21 cellular contexts compared by ENCODE assay signal in genomic region chr7:140022582-140023211, GRCh38. TPM values are rescaled to one million over a fixed set of nuclear protein-coding genes. Genes with fewer than 3 reads are reported as not detected.
A peak's percentile ranks its signal among the peaks of the same experiment; 100 is the strongest.
DNase-seq lines count a peak whose midpoint lies in the region; ATAC-seq, FAIRE-seq and TF ChIP-seq lines count a peak whose summit lies in the region.
"Had no signal": no experiment of that assay in that cellular context is flagged by ENCODE, and none has a peak within 500 bp of the region (broad histone marks: within the 10 kb centered on the region; RNA-seq: fewer than 3 reads in every experiment).

No MANE protein-coding gene starts in this region.

- no peaks in the 10 kb centered on the region for H3K9me2 ChIP-seq in PC-3 (replicated peaks; ENCODE audit: low read length)

- CTCF ChIA-PET in PC-3 (lab: Charles Lee): no interaction called here

- H3K4me1 Mint-ChIP-seq in T-helper 17 cell (peaks cover 13% of the 10 kb centered on the region), endothelial cell (ENCODE audit: unreplicated experiment) (peaks cover 3% of the 10 kb centered on the region)
- H3K4me1 Mint-ChIP-seq: CD14-positive monocyte had no signal

- H3K27me3 ChIP-seq in pancreas (no peaks in the 10 kb centered on the region), PC-3 (ENCODE audit: low read length) (no peaks in the 10 kb centered on the region), esophagus squamous epithelium (no peaks in the 10 kb centered on the region)
- H3K27me3 ChIP-seq: suprapubic skin had no signal

- H3K4me1 ChIP-seq in pancreas (no peaks in the 10 kb centered on the region), PC-3 (ENCODE audit: insufficient read depth, low read length) (no peaks in the 10 kb centered on the region), esophagus squamous epithelium (no peaks in the 10 kb centered on the region)
- H3K4me1 ChIP-seq: parathyroid adenoma, suprapubic skin had no signal

- H2AFZ ChIP-seq in PC-3 (ENCODE audit: low read length): no peak overlapping the region
- H2AFZ ChIP-seq: GM23248, parathyroid adenoma had no signal

- no peaks in the 10 kb centered on the region for H3K9me3 Mint-ChIP-seq in endothelial cell (ENCODE audit: unreplicated experiment)
- H3K9me3 Mint-ChIP-seq: CD14-positive monocyte; naive thymus-derived CD8-positive, alpha-beta T cell had no signal

- no peaks in the 10 kb centered on the region for H3F3A ChIP-seq in PC-3 (ENCODE audit: low read length, unreplicated experiment)

- H3K79me2 ChIP-seq in PC-3 (ENCODE audit: low read length): no peaks in the 10 kb centered on the region
- H3K79me2 ChIP-seq: parathyroid adenoma had no signal

- POLR2A ChIA-PET in PC-3 (lab: Charles Lee; ENCODE audit: unreplicated experiment): no interaction called here

- no peaks in the 10 kb centered on the region for H4K20me1 ChIP-seq in PC-3 (ENCODE audit: low read length)

- DNase-seq in LHCN-M2 (ENCODE audit: low read depth) (peak; percentile 51), T-helper 17 cell (no peak), endothelial cell (ENCODE audit: low spot score) (no peak), pancreas (peak in 2 of 6 donors; percentile 42 to 45), PC-3 (no peak), esophagus squamous epithelium (lab: John Stamatoyannopoulos, UW) (no peak), glomerular visceral epithelial cell (ENCODE audit: extremely low spot score) (no peak)
- DNase-seq: activated CD8-positive, alpha-beta T cell treated with anti-CD3 and anti-CD28 coated beads, Interleukin-2, amount 10 ng/mL, durations not matched to agents 7 days and 5 days; activated naive CD4-positive, alpha-beta T cell treated with Interleukin-2 at 50 U/mL for 16 hours; activated T-cell treated with anti-CD3 and anti-CD28 coated beads, Interleukin-2, amount 50 U/mL, for 1 hour; cerebellar nuclear complex; GM23248; naive thymus-derived CD8-positive, alpha-beta T cell; NCI-H1105 treated with DMSO at 0.1 percent for 48 hours; NCI-H524 treated with DMSO at 0.1 percent for 48 hours had no signal

- intact Hi-C loops in pancreas (cut with DNase I): no loop called here
- intact Hi-C loops in PC-3 (cut with micrococcal nuclease): no loop called here
- intact Hi-C loops in esophagus squamous epithelium (cut with DNase I): no loop called here

- H3K36me3 Mint-ChIP-seq in T-helper 17 cell (ENCODE audit: low read depth) (peaks cover 7% of the 10 kb centered on the region), endothelial cell (ENCODE audit: low read depth, unreplicated experiment) (peaks cover 23% of the 10 kb centered on the region)

- H3K4me3 Mint-ChIP-seq in T-helper 17 cell (no peak overlapping the region), endothelial cell (ENCODE audit: unreplicated experiment) (peak overlapping the region; percentile 43)
- H3K4me3 Mint-ChIP-seq: activated CD8-positive, alpha-beta T cell treated with anti-CD3 and anti-CD28 coated beads, Interleukin-2, amount 10 ng/mL, durations not matched to agents 7 days and 5 days; CD14-positive monocyte; naive thymus-derived CD8-positive, alpha-beta T cell had no signal

- TF ChIP-seq CTCF in endothelial cell (IDR thresholded peaks at IDR 0.05; ENCODE audit: unreplicated experiment) (no peak), pancreas (IDR thresholded peaks at IDR 0.05) (no peak), PC-3 (conservative IDR thresholded peaks at IDR 0.05; ENCODE audit: low read depth, low read length) (no peak), esophagus squamous epithelium (IDR thresholded peaks at IDR 0.05) (no peak)

- peak overlapping the region; percentile 43 for H3K27ac Mint-ChIP-seq in T-helper 17 cell
- H3K27ac Mint-ChIP-seq in endothelial cell (ENCODE audit: unreplicated experiment): no peak overlapping the region

- H3K4me2 ChIP-seq in PC-3 (ENCODE audit: low read length): no peak overlapping the region

- H3K4me3 ChIP-seq in pancreas (no peak overlapping the region), PC-3 (ENCODE audit: low read length) (no peak overlapping the region), esophagus squamous epithelium (no peak overlapping the region)
- H3K4me3 ChIP-seq: GM23248, suprapubic skin had no signal

- H3K27ac ChIP-seq in pancreas: no peak overlapping the region
- H3K27ac ChIP-seq in PC-3 (ENCODE audit: low read length): no peak overlapping the region
- no peak overlapping the region for H3K27ac ChIP-seq in esophagus squamous epithelium
- H3K27ac ChIP-seq: GM23248, parathyroid adenoma, RWPE1, suprapubic skin had no signal

- H3K36me3 ChIP-seq in pancreas: peaks cover 0 to 30% (median 0%) of the 10 kb centered on the region in 3 donors
- H3K36me3 ChIP-seq in PC-3 (ENCODE audit: low read depth, low read length): no peaks in the 10 kb centered on the region
- peaks cover 7 to 56% (median 14%) of the 10 kb centered on the region in 3 donors for H3K36me3 ChIP-seq in esophagus squamous epithelium

- 65 to 73% methylated on average over 7 of the region's 7 CpGs for WGBS in pancreas, 2 donors
- WGBS in esophagus squamous epithelium, 2 donors: 84 to 89% methylated on average over 7 of the region's 7 CpGs

- no TSS peak for BruUV-seq in PC-3 (replicated peaks; lab: Mats Ljungman, UMichigan)

- H3K9me3 ChIP-seq in T-helper 17 cell (ENCODE audit: control insufficient read depth, low read length, poor library complexity, severe bottlenecking) (no peaks in the 10 kb centered on the region), pancreas (no peaks in the 10 kb centered on the region), PC-3 (ENCODE audit: low read length) (no peaks in the 10 kb centered on the region), esophagus squamous epithelium (no peaks in the 10 kb centered on the region)
- H3K9me3 ChIP-seq: suprapubic skin had no signal

- no peak for TF ChIP-seq POLR2A in esophagus squamous epithelium (IDR thresholded peaks at IDR 0.05)

- H3K27me3 Mint-ChIP-seq in T-helper 17 cell (no peaks in the 10 kb centered on the region), endothelial cell (ENCODE audit: unreplicated experiment) (peaks cover 7% of the 10 kb centered on the region)
- H3K27me3 Mint-ChIP-seq: naive thymus-derived CD8-positive, alpha-beta T cell had no signal

- H3K9ac ChIP-seq in PC-3 (ENCODE audit: low read length): no peak overlapping the region
- H3K9ac ChIP-seq: GM23248, parathyroid adenoma had no signal

- no peak for ATAC-seq in T-helper 17 cell
- ATAC-seq in pancreas: peak; percentile 54 to 79 (median 74)
- no peak for ATAC-seq in HG02588 (IDR thresholded peaks at IDR 0.05; ENCODE audit: unreplicated experiment)
- no peak for ATAC-seq in PC-3
- ATAC-seq: activated CD8-positive, alpha-beta T cell treated with anti-CD3 and anti-CD28 coated beads, Interleukin-2, amount 10 ng/mL, durations not matched to agents 7 days and 5 days; naive thymus-derived CD8-positive, alpha-beta T cell had no signal

- no peak for FAIRE-seq in pancreas (lab: Jason Lieb, UNC)
- FAIRE-seq: HTR-8/SVneo had no signal

RNA-seq across cellular contexts. Expression of gene PARP12, which starts 40.1 kb away (rescaled TPM):
- total RNA-seq in LHCN-M2 (2014; rRNA removed) (8.5 and 14.6 TPM in 2 replicates), T-helper 17 cell (100 to 1,000 TPM; 134 to 138 TPM), endothelial cell (ENCODE audit: unreplicated experiment) (14.5 TPM), pancreas (10 to 100 TPM; 10.8 to 34.8 (median 21.3) TPM), PC-3 (2014; rRNA removed) (25.5 and 28.1 TPM in 2 replicates), esophagus squamous epithelium (10 to 100 TPM; 17.0 to 28.6 (median 22.1) TPM)
- 5.8 TPM for polyA plus RNA-seq in LHCN-M2 (2012)
- polyA plus RNA-seq in pancreas: 10 to 100 TPM; 26.9 to 30.8 TPM

Comparison
In these comparisons a context has a peak if more than half of its experiments do, and no peak if none do; other contexts are left out.
1. ATAC-seq: peak in pancreas (4 of 4); none in T-helper 17 cell (single experiment), HG02588 (single experiment) and PC-3 (single experiment).